ENCODE assay signal across 1 cellular context in genomic region chr2:138475394-138475793, GRCh38.
A peak's percentile ranks its signal among the peaks of the same experiment; 100 is the strongest.
TF ChIP-seq lines count a peak whose summit lies in the region.

No MANE protein-coding gene starts in this region.

TF ChIP-seq in GM12878, 131 proteins besides CTCF, POLR2A, EP300 and RAD21 (continued from another document):
- TF ChIP-seq ATF2 (IDR thresholded peaks at IDR 0.05; ENCODE audit: low read length): no peak
- no peak for TF ChIP-seq ZBTB40 (IDR thresholded peaks at IDR 0.05; ENCODE audit: borderline replicate concordance)
- peak; percentile 20; the same call in 1 of the 2 replicates for TF ChIP-seq ZNF687 (IDR thresholded peaks at IDR 0.05)
- TF ChIP-seq JUND (IDR thresholded peaks at IDR 0.05; ENCODE audit: low read depth, low read length): no peak
- TF ChIP-seq TCF12 (IDR thresholded peaks at IDR 0.05; ENCODE audit: low read depth, low read length): no peak
- TF ChIP-seq BHLHE40 (IDR thresholded peaks at IDR 0.05; ENCODE audit: borderline replicate concordance in 1 of 2, low read depth in 2 of 2, low read length in 1 of 2): peak; percentile 38 to 66; a peak in 3 of 4 replicates
- TF ChIP-seq PBX3 (IDR thresholded peaks at IDR 0.05; ENCODE audit: insufficient replicate concordance, low read depth, low read length): no peak
- no peak for TF ChIP-seq IRF3 (IDR thresholded peaks at IDR 0.05)
